ENCODE assay signal across 26 cellular contexts in genomic region chr3:37858742-37859141, GRCh38. TPM values are rescaled to one million over a fixed set of nuclear protein-coding genes. Genes with fewer than 3 reads are reported as not detected.
DNase-seq lines count a peak whose midpoint lies in the region; ATAC-seq, FAIRE-seq and TF ChIP-seq lines count a peak whose summit lies in the region.
"Had no signal": no experiment of that assay in that cellular context is flagged by ENCODE, and none has a peak within 500 bp of the region (broad histone marks: within the 10 kb centered on the region; RNA-seq: fewer than 3 reads in every experiment).

No MANE protein-coding gene starts in this region.

- DNase-seq in CD4-positive, alpha-beta T cell: no peak
- no peak for DNase-seq in K562 (ENCODE audit: extremely low read depth in 1 of 4, low spot score in 3 of 4)
- DNase-seq in HCEC 1CT: no peak
- DNase-seq in naive thymus-derived CD8-positive, alpha-beta T cell: no peak
- DNase-seq: ACHN, BE2C, Calu3, DMS79 treated with DMSO at 0.1 percent for 48 hours, GF-D8, KG1, MG63, NCI-H1105 treated with DMSO at 0.1 percent for 48 hours, NCI-H146, NCI-H1930, NCI-H2107, NCI-H524, NCI-H748 treated with DMSO at 0.1 percent for 48 hours, SHP77 treated with DMSO at 0.1 percent for 48 hours had no signal

- TF ChIP-seq RAD21 in K562 (CRISPR knock-in tag; conservative IDR thresholded peaks at IDR 0.05 in 1 of 2, IDR thresholded peaks at IDR 0.05 in 1 of 2): no peak

- no peaks in the 10 kb centered on the region for H3K27me3 Mint-ChIP-seq in CD4-positive, alpha-beta T cell
- H3K27me3 Mint-ChIP-seq in nephron (ENCODE audit: low read depth): no peaks in the 10 kb centered on the region
- peaks cover 5% of the 10 kb centered on the region for H3K27me3 Mint-ChIP-seq in activated T-helper 17 cell treated with anti-CD3 and anti-CD28 coated beads, Interleukin-2, amount 50 U/mL, for 72 hours
- peaks cover 0 to 11% (median 5%) of the 10 kb centered on the region in 5 donors for H3K27me3 Mint-ChIP-seq in naive thymus-derived CD8-positive, alpha-beta T cell

- H3K4me3 ChIP-seq in K562: no peak overlapping the region
- H3K4me3 ChIP-seq: MG63 had no signal

- no peak for ATAC-seq in CD4-positive, alpha-beta T cell (ENCODE audit: poor library complexity)
- ATAC-seq in K562 (no peak), HG03571 (IDR thresholded peaks at IDR 0.05; ENCODE audit: unreplicated experiment) (no peak)
- ATAC-seq in activated T-helper 17 cell treated with anti-CD3 and anti-CD28 coated beads, Interleukin-2, amount 50 U/mL, for 72 hours (replicated peaks): no peak
- ATAC-seq in naive thymus-derived CD8-positive, alpha-beta T cell: no peak
- ATAC-seq: HCT116 had no signal

- H3K27ac ChIP-seq in 22Rv1 (peak overlapping the region; percentile 65; the same call in 1 of the 2 replicates), K562 (ENCODE audit: extremely low read depth, low read depth, low read length) (no peak overlapping the region)
- no peak overlapping the region for H3K27ac ChIP-seq in CD4-positive, alpha-beta T cell (ENCODE audit: low read depth, low read length)

- no peak overlapping the region for H3K4me2 ChIP-seq in K562 (ENCODE audit: insufficient read depth, low read length)

- TF ChIP-seq CTCF in 22Rv1 (IDR thresholded peaks at IDR 0.05) (no peak), K562 (IDR thresholded peaks at IDR 0.05 in 2 of 3, conservative IDR thresholded peaks at IDR 0.05 in 1 of 3; ENCODE audit: insufficient read depth in 2 of 3, low read depth in 1 of 3, low read length in 3 of 3) (no peak), nephron (IDR thresholded peaks at IDR 0.05; ENCODE audit: unreplicated experiment in 3 of 3) (no peak)
- TF ChIP-seq CTCF in CD4-positive, alpha-beta T cell (IDR thresholded peaks at IDR 0.05): no peak

- H3K4me3 Mint-ChIP-seq in CD4-positive, alpha-beta T cell: peak overlapping the region; percentile 65
- peak overlapping the region; percentile 47 to 64 (median 63) for H3K4me3 Mint-ChIP-seq in nephron
- H3K4me3 Mint-ChIP-seq in activated T-helper 17 cell treated with anti-CD3 and anti-CD28 coated beads, Interleukin-2, amount 50 U/mL, for 72 hours: no peak overlapping the region
- H3K4me3 Mint-ChIP-seq in naive thymus-derived CD8-positive, alpha-beta T cell: peak overlapping the region in 5 of 10 donors; percentile 4 to 59 (median 22)
- H3K4me3 Mint-ChIP-seq: CD14-positive monocyte had no signal

- no peaks in the 10 kb centered on the region for H3K9me3 Mint-ChIP-seq in CD4-positive, alpha-beta T cell
- H3K9me3 Mint-ChIP-seq in nephron: no peaks in the 10 kb centered on the region
- H3K9me3 Mint-ChIP-seq in activated T-helper 17 cell treated with anti-CD3 and anti-CD28 coated beads, Interleukin-2, amount 50 U/mL, for 72 hours: no peaks in the 10 kb centered on the region
- H3K9me3 Mint-ChIP-seq in naive thymus-derived CD8-positive, alpha-beta T cell: no peaks in the 10 kb centered on the region

- TF ChIP-seq POLR2A in K562 (conservative IDR thresholded peaks at IDR 0.05): no peak

- no peaks in the 10 kb centered on the region for H3K9me3 ChIP-seq in CD4-positive, alpha-beta T cell (ENCODE audit: control insufficient read depth, low read length)
- H3K9me3 ChIP-seq in K562 (replicated peaks; ENCODE audit: control insufficient read depth, insufficient read depth, low read depth, low read length): no peaks in the 10 kb centered on the region
- H3K9me3 ChIP-seq: MG63 had no signal

- H3K4me1 Mint-ChIP-seq in CD4-positive, alpha-beta T cell (ENCODE audit: low read depth): peaks cover 29% of the 10 kb centered on the region
- H3K4me1 Mint-ChIP-seq in nephron: peaks cover 29% of the 10 kb centered on the region
- peaks cover 5% of the 10 kb centered on the region for H3K4me1 Mint-ChIP-seq in activated T-helper 17 cell treated with anti-CD3 and anti-CD28 coated beads, Interleukin-2, amount 50 U/mL, for 72 hours
- H3K4me1 Mint-ChIP-seq in naive thymus-derived CD8-positive, alpha-beta T cell: peaks cover 19 to 30% (median 23%) of the 10 kb centered on the region in 4 donors

- H3K4me1 ChIP-seq in K562 (replicated peaks in 1 of 2; ENCODE audit: control insufficient read depth in 2 of 2, insufficient read depth in 2 of 2, low read length in 2 of 2): peaks cover 19 to 23% of the 10 kb centered on the region in 2 experiments

- CTCF ChIA-PET in CD4-positive, alpha-beta T cell (lab: Charles Lee): no interaction called here
- CTCF ChIA-PET in K562 (lab: Yijun Ruan, JAX; ENCODE audit: low intra/inter-chr PET ratio): interaction anchor here (1.1 kb wide), 1 partner anchor 105 kb away, joined by 3 read pairs; no protein-coding TSS in a partner anchor

- no peak overlapping the region for H3K9ac ChIP-seq in K562 (ENCODE audit: insufficient read depth in 1 of 2, low read depth in 2 of 2, low read length in 2 of 2)

- POLR2A ChIA-PET in CD4-positive, alpha-beta T cell (lab: Charles Lee): no interaction called here
- POLR2A ChIA-PET in K562 (lab: Yijun Ruan, JAX): interaction anchor here (0.6 kb wide), 1 partner anchor 23 kb away, joined by 5 read pairs; no protein-coding TSS in a partner anchor
- POLR2A ChIA-PET in naive thymus-derived CD8-positive, alpha-beta T cell (lab: Charles Lee): no interaction called here

- no TSS peak for BruUV-seq in K562 (replicated peaks; lab: Mats Ljungman, UMichigan)

- H3K36me3 Mint-ChIP-seq in CD4-positive, alpha-beta T cell (ENCODE audit: low read depth): peaks cover 4% of the 10 kb centered on the region
- peaks cover 4% of the 10 kb centered on the region for H3K36me3 Mint-ChIP-seq in nephron (ENCODE audit: low read depth)
- no peaks in the 10 kb centered on the region for H3K36me3 Mint-ChIP-seq in activated T-helper 17 cell treated with anti-CD3 and anti-CD28 coated beads, Interleukin-2, amount 50 U/mL, for 72 hours (ENCODE audit: low read depth)
- H3K36me3 Mint-ChIP-seq in naive thymus-derived CD8-positive, alpha-beta T cell: no peaks in the 10 kb centered on the region

- no peak for TF ChIP-seq EP300 in K562 (IDR thresholded peaks at IDR 0.05; ENCODE audit: low read length)

- FAIRE-seq in K562 (lab: Jason Lieb, UNC): no peak
- FAIRE-seq: GM12891, H1 had no signal

- no peak overlapping the region for H3K27ac Mint-ChIP-seq in CD4-positive, alpha-beta T cell
- H3K27ac Mint-ChIP-seq in nephron: peak overlapping the region in 2 of 3 experiments; percentile 52 to 65
- no peak overlapping the region for H3K27ac Mint-ChIP-seq in activated T-helper 17 cell treated with anti-CD3 and anti-CD28 coated beads, Interleukin-2, amount 50 U/mL, for 72 hours
- peak overlapping the region in 1 of 10 donors; percentile 25 for H3K27ac Mint-ChIP-seq in naive thymus-derived CD8-positive, alpha-beta T cell

- H3K79me2 ChIP-seq in K562 (ENCODE audit: control insufficient read depth, insufficient read depth, low read length): peaks cover 18% of the 10 kb centered on the region; the same call in 2 of the 3 replicates

- in situ Hi-C loops in K562 (cut with MboI): loop anchor here (5.0 kb wide), 1 partner anchor 114 kb away; no protein-coding TSS in a partner anchor

- H3K9me1 ChIP-seq in K562 (ENCODE audit: control insufficient read depth, insufficient read depth, low read length): no peaks in the 10 kb centered on the region

- no peaks in the 10 kb centered on the region for H3K36me3 ChIP-seq in K562 (ENCODE audit: control insufficient read depth, insufficient read depth, low read length)
- H3K36me3 ChIP-seq: BE2C, MG63 had no signal

- no peak overlapping the region for H2AFZ ChIP-seq in K562 (ENCODE audit: low read depth, low read length)

- H4K20me1 ChIP-seq in K562 (replicated peaks; ENCODE audit: control insufficient read depth, insufficient read depth, low read length): peaks cover 5% of the 10 kb centered on the region

- H3K27me3 ChIP-seq in CD4-positive, alpha-beta T cell (ENCODE audit: control insufficient read depth, insufficient read depth, low read length): no peaks in the 10 kb centered on the region
- peaks cover 2 to 10% of the 10 kb centered on the region in 2 experiments; a peak in 3 of 5 replicates for H3K27me3 ChIP-seq in K562 (ENCODE audit: control insufficient read depth in 2 of 2, insufficient read depth in 2 of 2, low read length in 2 of 2)
- H3K27me3 ChIP-seq: BE2C, MG63 had no signal

- intact Hi-C loops in CD4-positive, alpha-beta T cell (cut with DNase I, micrococcal nuclease): loop anchor here in 1 of 2 experiments (5.0 to 10.0 kb wide), 4 partner anchors 486 to 1186 kb away; partner anchors contain the start of genes SCN5A and XYLB
- intact Hi-C loops in K562 (cut with micrococcal nuclease): no loop called here

TF ChIP-seq in K562, 482 proteins besides CTCF, POLR2A, EP300 and RAD21 (continues in another document):
- TF ChIP-seq CEBPB (tag; IDR thresholded peaks at IDR 0.05): peak; percentile 86
- TF ChIP-seq RBM15 (IDR thresholded peaks at IDR 0.05; ENCODE audit: insufficient read depth, low read length): no peak

RNA-seq across cellular contexts. Expression of gene CTDSPL, which starts 2.9 kb away (rescaled TPM):
- 1 to 10 TPM in 1 of 2 experiments, under 1 TPM in 1; 0.92 to 1.5 TPM for total RNA-seq in CD4-positive, alpha-beta T cell
- total RNA-seq in K562 (2011; cell fraction: chromatin; rRNA removed; ENCODE audit: low replicate concordance): 6.2 and 9.3 TPM in 2 replicates
- 5.0 and 5.5 TPM in 2 replicates for total RNA-seq in K562 (2011; cell fraction: nucleolus; rRNA removed)
- 7.6 and 10.7 TPM in 2 replicates for total RNA-seq in K562 (2011; cell fraction: nucleoplasm; rRNA removed)
- total RNA-seq in K562 (2014; rRNA removed) (7.6 and 8.4 TPM in 2 replicates), K562 (2014; rRNA removed; fragmentation: Illumina TruSeq; extraction: Trizol) (12.0 and 12.6 TPM in 2 replicates), K562 (2015; rRNA removed; fragmentation: Illumina TruSeq; extraction: Trizol) (11.3 and 11.9 TPM in 2 replicates), K562 (2021) (17.9 and 19.5 TPM in 2 replicates)
- polyA plus RNA-seq in K562 (2011; rRNA removed) (10.5 and 19.3 TPM in 2 replicates), K562 (2014; fragmentation: Illumina TruSeq; extraction: Trizol) (14.2 and 14.4 TPM in 2 replicates), K562 (2014; fragmentation: Nextera tagmentation; extraction: Ambion mirVana) (1 to 10 TPM; 5.1 to 5.8 TPM), K562 (2014; rRNA removed) (8.8 and 8.9 TPM in 2 replicates)
- polyA plus RNA-seq in K562 (2011; cell fraction: cytosol; rRNA removed): 10.3 and 11.4 TPM in 2 replicates
- 11.8 and 15.8 TPM in 2 replicates for polyA plus RNA-seq in K562 (2011; cell fraction: nucleus; rRNA removed)
- 17.8 and 20.7 TPM in 2 replicates for polyA plus RNA-seq in K562 (2012)
- 11.9 and 16.8 TPM in 2 replicates for polyA minus RNA-seq in K562 (2011; rRNA and poly(A)+ RNA removed)
- polyA minus RNA-seq in K562 (2011; cell fraction: cytosol; rRNA and poly(A)+ RNA removed): 8.1 and 11.4 TPM in 2 replicates
- polyA minus RNA-seq in K562 (2011; cell fraction: nucleus; rRNA and poly(A)+ RNA removed): 2.3 and 3.8 TPM in 2 replicates
- 1 to 10 TPM; 1.5 to 2.3 TPM for total RNA-seq in activated T-helper 17 cell treated with anti-CD3 and anti-CD28 coated beads, Interleukin-2, amount 50 U/mL, for 72 hours
- total RNA-seq in naive thymus-derived CD8-positive, alpha-beta T cell: under 1 TPM; 0.58 to 0.99 TPM
- under 1 TPM; 0.26 to 0.45 (median 0.32) TPM for polyA plus RNA-seq in naive thymus-derived CD8-positive, alpha-beta T cell

Comparison
In these comparisons a context has a peak if more than half of its experiments do, and no peak if none do; other contexts are left out.
1. H3K27ac Mint-ChIP-seq: peak in nephron (2 of 3); none in CD4-positive, alpha-beta T cell (single experiment) and activated T-helper 17 cell treated with anti-CD3 and anti-CD28 coated beads, Interleukin-2, amount 50 U/mL, for 72 hours (single experiment).